In the genomic region with DNA sequence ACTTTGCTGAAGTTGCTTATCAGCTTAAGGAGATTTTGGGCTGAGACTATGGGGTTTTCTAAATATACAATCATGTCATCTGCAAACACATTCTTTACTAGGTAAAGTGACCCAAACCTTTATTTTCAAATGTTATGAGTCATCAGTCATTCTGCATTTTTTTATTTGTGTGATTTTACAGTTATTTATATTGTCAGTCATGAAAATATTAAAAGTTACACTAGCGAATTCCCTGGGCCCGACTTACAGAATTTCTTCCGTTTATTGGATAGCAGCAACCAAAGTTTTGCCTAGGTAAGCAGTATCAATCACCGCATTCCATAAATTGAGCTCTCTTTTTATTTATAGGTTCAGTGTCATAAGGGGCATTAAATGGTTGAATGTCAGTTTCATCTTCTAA, we compare ENCODE assay signal across 38 cellular contexts. TPM values are rescaled to one million over a fixed set of nuclear protein-coding genes. Genes with fewer than 3 reads are reported as not detected.
"Had no signal": no experiment of that assay in that cellular context is flagged by ENCODE, and none has a peak within 500 bp of the region (broad histone marks: within the 10 kb centered on the region; RNA-seq: fewer than 3 reads in every experiment).

No MANE protein-coding gene starts in this region.

- H3K36me3 ChIP-seq: MG63 had no signal

- H3K27ac ChIP-seq: KMS-11 had no signal

- H3K4me3 ChIP-seq: MG63 had no signal

- DNase-seq: Karpas-422, Kasumi-1, MG63, MM.1S, MV-4-11, NCI-H1048, NCI-H1092, NCI-H1092 treated with DMSO at 0.1 percent for 48 hours, NCI-H1105, NCI-H1105 treated with DMSO at 0.1 percent for 48 hours, NCI-H1417, NCI-H1417 treated with DMSO at 0.1 percent for 48 hours, NCI-H1436, NCI-H1436 treated with DMSO at 0.1 percent for 48 hours, NCI-H146, NCI-H1694, NCI-H1694 treated with DMSO at 0.1 percent for 48 hours, NCI-H187, NCI-H187 treated with DMSO at 0.1 percent for 48 hours, NCI-H1930, NCI-H2029, NCI-H2029 treated with DMSO at 0.1 percent for 48 hours, NCI-H2081, NCI-H2081 treated with DMSO at 0.1 percent for 48 hours, NCI-H2107, NCI-H2171, NCI-H2171 treated with DMSO at 0.1 percent for 48 hours, NCI-H2227 treated with DMSO at 0.1 percent for 48 hours, NCI-H226, NCI-H345, NCI-H446, NCI-H446 treated with DMSO at 0.1 percent for 48 hours, NCI-H510A had no signal

- H3K4me2 ChIP-seq: KMS-11 had no signal

- H3K9ac ChIP-seq: KMS-11 had no signal

- H3K27me3 ChIP-seq: MG63 had no signal

- H3K9me3 ChIP-seq: MG63 had no signal

RNA-seq across cellular contexts. Expression of gene OR2M5, which starts 13.8 kb away (rescaled TPM):
- total RNA-seq: LHCN-M2, M059J, MCF 10A, NCI-H460 had no signal

RNA-seq across cellular contexts. Expression of gene OR2M2, which starts 15.9 kb away (rescaled TPM):
- total RNA-seq: LHCN-M2, M059J, MCF 10A, NCI-H460 had no signal

RNA-seq across cellular contexts. Expression of gene OR2M3, which starts 38.3 kb away (rescaled TPM):
- total RNA-seq: LHCN-M2, M059J, MCF 10A, NCI-H460 had no signal
